In the genomic region with DNA sequence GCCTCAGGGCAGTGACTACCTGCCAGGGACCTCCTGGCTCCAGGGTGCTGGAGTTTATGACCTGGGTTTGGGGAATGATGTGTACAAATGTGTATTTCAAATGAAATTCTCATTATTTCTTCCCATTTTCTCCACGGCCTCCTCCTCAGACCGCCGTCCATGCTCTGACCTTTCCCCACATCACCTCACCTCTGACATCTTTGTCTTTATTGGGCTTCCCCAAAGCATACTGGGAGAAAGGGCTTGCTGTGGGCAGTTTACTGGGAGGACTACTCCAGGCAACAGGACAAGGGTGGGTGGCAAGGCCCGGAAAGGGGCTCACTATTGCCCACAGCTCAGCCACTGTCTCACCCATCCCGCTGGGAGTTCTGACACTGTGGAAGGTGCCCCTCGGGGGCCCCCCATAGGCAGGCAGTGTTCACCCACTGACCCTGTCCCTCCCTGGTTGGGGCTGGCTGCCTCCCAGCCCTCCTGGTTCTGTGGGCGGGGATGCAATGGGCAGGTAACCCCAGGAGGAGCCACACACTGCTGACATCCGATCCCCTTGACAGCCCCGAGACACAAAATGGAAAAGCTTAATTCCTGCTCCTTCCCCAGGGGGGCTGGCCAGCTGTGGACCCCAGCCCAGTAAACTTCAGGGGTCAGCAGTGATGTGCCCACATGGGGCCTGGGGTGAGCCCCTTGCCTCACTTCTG, we compare ENCODE assay signal across 21 cellular contexts. TPM values are rescaled to one million over a fixed set of nuclear protein-coding genes. Genes with fewer than 3 reads are reported as not detected.
"Had no signal": no experiment of that assay in that cellular context is flagged by ENCODE, and none has a peak within 500 bp of the region (broad histone marks: within the 10 kb centered on the region; RNA-seq: fewer than 3 reads in every experiment).

No MANE protein-coding gene starts in this region.

- H3K4me1 ChIP-seq: spleen, transverse colon had no signal

- H3K27me3 ChIP-seq: dorsolateral prefrontal cortex, hepatocyte, spleen, transverse colon had no signal

- H3K4me3 ChIP-seq: dorsolateral prefrontal cortex, hepatocyte, spleen, thoracic aorta, transverse colon had no signal

- DNase-seq: cortex of kidney; dorsolateral prefrontal cortex; effector CD8-positive, alpha-beta T cell; foreskin melanocyte; head of caudate nucleus; kidney glomerular epithelial cell; spleen; stimulated activated CD4-positive, alpha-beta T cell treated with anti-CD3 and anti-CD28 coated beads, Interleukin-15, amount 100 ng/mL, for 24 hours; stimulated activated CD4-positive, alpha-beta T cell treated with anti-CD3 and anti-CD28 coated beads, Interleukin-1b, Interleukin-23, amount 100 ng/mL, for 48 hours; stimulated activated CD4-positive, alpha-beta T cell treated with anti-CD3 and anti-CD28 coated beads, Interleukin-4, amount 100 ng/mL, for 24 hours; stimulated activated naive CD8-positive, alpha-beta T cell treated with anti-CD3 and anti-CD28 coated beads, Interleukin-15, amount 100 ng/mL, for 72 hours; transverse colon had no signal

- ATAC-seq: left lobe of liver; sciatic nerve; stimulated activated memory B cell treated with anti-CD40 and anti-IgM and Interleukin-4, amounts not matched to agents 10 μg/mL and 1 μg/mL and 100 μg/mL, for 72 hours; stimulated activated naive CD8-positive, alpha-beta T cell treated with anti-CD3 and anti-CD28 coated beads, Interleukin-15, amount 100 ng/mL, for 72 hours had no signal

- H3K36me3 ChIP-seq: spleen, thoracic aorta, transverse colon had no signal

- H3K27ac ChIP-seq: dorsolateral prefrontal cortex, hepatocyte, spleen, thoracic aorta, transverse colon had no signal

RNA-seq across cellular contexts. Expression of a gene that starts 39.8 kb away (rescaled TPM):
- total RNA-seq: chondrocyte, hepatocyte, mesothelial cell of epicardium, pulmonary artery endothelial cell, urinary bladder had no signal
